In genomic region chr15:73495171-73495570, GRCh38 we compare ENCODE assay signal across 16 cellular contexts. TPM values are rescaled to one million over a fixed set of nuclear protein-coding genes. Genes with fewer than 3 reads are reported as not detected.
A peak's percentile ranks its signal among the peaks of the same experiment; 100 is the strongest.
DNase-seq lines count a peak whose midpoint lies in the region; ATAC-seq lines count a peak whose summit lies in the region.
"Had no signal": no experiment of that assay in that cellular context is flagged by ENCODE, and none has a peak within 500 bp of the region (broad histone marks: within the 10 kb centered on the region; RNA-seq: fewer than 3 reads in every experiment).

No MANE protein-coding gene starts in this region.

- no peak overlapping the region for H3K4me2 ChIP-seq in mesenchymal stem cell (ENCODE audit: low read length, poor library complexity, severe bottlenecking)

- H3K14ac ChIP-seq in mesenchymal stem cell (ENCODE audit: low read length in 2 of 2): no peak overlapping the region

- H2AK5ac ChIP-seq in mesenchymal stem cell (ENCODE audit: low read length, severe bottlenecking): no peak overlapping the region

- no peaks in the 10 kb centered on the region for H3K27me3 ChIP-seq in adipocyte (replicated peaks; ENCODE audit: control insufficient read depth, insufficient read depth, low read length)
- peaks cover 0 to 8% of the 10 kb centered on the region in 2 experiments for H3K27me3 ChIP-seq in mesenchymal stem cell (ENCODE audit: control insufficient read depth in 1 of 2, insufficient read depth in 1 of 2, low read length in 2 of 2)
- no peaks in the 10 kb centered on the region for H3K27me3 ChIP-seq in CD8-positive, alpha-beta memory T cell (ENCODE audit: insufficient read depth, low read length, poor library complexity, severe bottlenecking)
- no peaks in the 10 kb centered on the region for H3K27me3 ChIP-seq in H7 (ENCODE audit: control insufficient read depth, insufficient read depth, low read length)

- no peak overlapping the region for H2AFZ ChIP-seq in mesenchymal stem cell (ENCODE audit: low read depth, low read length)
- H2AFZ ChIP-seq: GM23248 had no signal

- POLR2A ChIA-PET in CD8-positive, alpha-beta memory T cell (lab: Charles Lee): no interaction called here

- H3K4me1 Mint-ChIP-seq in CD8-positive, alpha-beta memory T cell: no peaks in the 10 kb centered on the region
- H3K4me1 Mint-ChIP-seq: IgD-negative memory B cell had no signal

- no peak overlapping the region for H4K91ac ChIP-seq in mesenchymal stem cell (ENCODE audit: low read length)

- H3K36me3 ChIP-seq in adipocyte (ENCODE audit: control insufficient read depth, insufficient read depth, low read length, severe bottlenecking) (no peaks in the 10 kb centered on the region), mesenchymal stem cell (ENCODE audit: control insufficient read depth in 1 of 2, insufficient read depth in 2 of 2, low read depth in 1 of 2, low read length in 2 of 2) (no peaks in the 10 kb centered on the region), H7 (replicated peaks; ENCODE audit: control insufficient read depth, insufficient read depth, low read length) (no peaks in the 10 kb centered on the region)
- no peaks in the 10 kb centered on the region for H3K36me3 ChIP-seq in CD8-positive, alpha-beta memory T cell (ENCODE audit: insufficient read depth, low read length)
- H3K36me3 ChIP-seq: BE2C had no signal

- peaks cover 8 to 23% of the 10 kb centered on the region in 2 donors for H3K27me3 Mint-ChIP-seq in CD8-positive, alpha-beta memory T cell
- H3K27me3 Mint-ChIP-seq: IgD-negative memory B cell had no signal

- no peak overlapping the region for H3K4me3 Mint-ChIP-seq in CD8-positive, alpha-beta memory T cell
- H3K4me3 Mint-ChIP-seq: CD4-positive, CD25-positive, alpha-beta regulatory T cell; HFFc6; IgD-negative memory B cell had no signal

- H4K8ac ChIP-seq in mesenchymal stem cell (ENCODE audit: low read length): no peak overlapping the region

- H3K18ac ChIP-seq in mesenchymal stem cell (ENCODE audit: low read depth in 1 of 2, low read length in 2 of 2): no peak overlapping the region

- no peak for ATAC-seq in GM21529 (IDR thresholded peaks at IDR 0.05; ENCODE audit: unreplicated experiment)
- ATAC-seq: HCT116 had no signal

- no peaks in the 10 kb centered on the region for H3K9me3 Mint-ChIP-seq in CD8-positive, alpha-beta memory T cell
- H3K9me3 Mint-ChIP-seq: HFFc6, IgD-negative memory B cell had no signal

- no peak overlapping the region for H3K27ac ChIP-seq in mesenchymal stem cell (ENCODE audit: low read length, poor library complexity, severe bottlenecking)
- H3K27ac ChIP-seq in CD8-positive, alpha-beta memory T cell (ENCODE audit: low read depth, low read length): no peak overlapping the region
- H3K27ac ChIP-seq: GM23248 had no signal

- no CpG with 5 or more reads among the region's 3 CpGs for WGBS in mesenchymal stem cell

- no peak overlapping the region for H3K4ac ChIP-seq in mesenchymal stem cell (ENCODE audit: low read depth in 1 of 2, low read length in 2 of 2)

- no peaks in the 10 kb centered on the region for H3K36me3 Mint-ChIP-seq in CD8-positive, alpha-beta memory T cell
- H3K36me3 Mint-ChIP-seq: CD4-positive, CD25-positive, alpha-beta regulatory T cell; IgD-negative memory B cell had no signal

- no peaks in the 10 kb centered on the region for H3K9me3 ChIP-seq in adipocyte (ENCODE audit: control insufficient read depth, low read length)
- H3K9me3 ChIP-seq in mesenchymal stem cell (ENCODE audit: control insufficient read depth, low read length): no peaks in the 10 kb centered on the region
- H3K9me3 ChIP-seq in CD8-positive, alpha-beta memory T cell (ENCODE audit: low read length): no peaks in the 10 kb centered on the region
- H3K9me3 ChIP-seq: BE2C, Caco-2 had no signal

- H3K4me3 ChIP-seq in adipocyte (ENCODE audit: low read length): no peak overlapping the region
- H3K4me3 ChIP-seq in mesenchymal stem cell (ENCODE audit: insufficient read depth in 1 of 2, low read depth in 1 of 2, low read length in 2 of 2): no peak overlapping the region
- no peak overlapping the region for H3K4me3 ChIP-seq in CD8-positive, alpha-beta memory T cell (ENCODE audit: low read length)
- H3K4me3 ChIP-seq in H7 (ENCODE audit: insufficient read depth, low read depth, low read length): no peak overlapping the region
- H3K4me3 ChIP-seq: GM23248 had no signal

- H2BK15ac ChIP-seq in mesenchymal stem cell (ENCODE audit: low read depth, poor library complexity, severe bottlenecking): no peak overlapping the region

- H3K4me1 ChIP-seq in adipocyte (ENCODE audit: control insufficient read depth, insufficient read depth, low read length) (no peaks in the 10 kb centered on the region), mesenchymal stem cell (ENCODE audit: control insufficient read depth, insufficient read depth, low read depth, low read length) (no peaks in the 10 kb centered on the region)
- no peaks in the 10 kb centered on the region for H3K4me1 ChIP-seq in CD8-positive, alpha-beta memory T cell (ENCODE audit: insufficient read depth, low read length)
- H3K4me1 ChIP-seq: BE2C, Caco-2 had no signal

- H3K23ac ChIP-seq in mesenchymal stem cell (ENCODE audit: low read length in 2 of 2): no peak overlapping the region

- no peaks in the 10 kb centered on the region for H3K79me1 ChIP-seq in mesenchymal stem cell (replicated peaks; ENCODE audit: low read length, poor library complexity, severe bottlenecking)

- DNase-seq in HuH-7.5 (ENCODE audit: low spot score): peak; percentile 33
- peak; percentile 52 for DNase-seq in adipocyte (ENCODE audit: low read depth)
- peak; percentile 8 for DNase-seq in fibroblast of peridontal ligament (ENCODE audit: extremely low read depth)
- DNase-seq in mesenchymal stem cell: peak; percentile 63
- DNase-seq in CD8-positive, alpha-beta memory T cell: no peak
- DNase-seq in H7: no peak
- DNase-seq: BE2C; C1 segment of cervical spinal cord; Caco-2; CD4-positive, CD25-positive, alpha-beta regulatory T cell; GM23248; HFFc6 had no signal

- H3K9ac ChIP-seq in adipocyte (ENCODE audit: low read length) (no peak overlapping the region), mesenchymal stem cell (ENCODE audit: low read length) (no peak overlapping the region)
- H3K9ac ChIP-seq: GM23248 had no signal

- H2BK12ac ChIP-seq in mesenchymal stem cell (ENCODE audit: low read length in 2 of 2): no peak overlapping the region

- CTCF ChIA-PET in CD8-positive, alpha-beta memory T cell (lab: Charles Lee): no interaction called here

- H2BK120ac ChIP-seq in mesenchymal stem cell (ENCODE audit: low read depth, low read length): no peak overlapping the region

- H3K27ac Mint-ChIP-seq in CD8-positive, alpha-beta memory T cell: no peak overlapping the region
- H3K27ac Mint-ChIP-seq: CD4-positive, CD25-positive, alpha-beta regulatory T cell; HFFc6; IgD-negative memory B cell had no signal

- no peak overlapping the region for H2BK5ac ChIP-seq in mesenchymal stem cell (ENCODE audit: low read depth, low read length, poor library complexity, severe bottlenecking)

RNA-seq across cellular contexts. Expression of gene REC114, which starts 52.2 kb away (rescaled TPM):
- polyA plus RNA-seq in mesenchymal stem cell (2013, experiment 1 of 2): not detected
- polyA plus RNA-seq in mesenchymal stem cell (2013, experiment 2 of 2): not detected
- not detected for total RNA-seq in CD8-positive, alpha-beta memory T cell
- polyA plus RNA-seq in CD8-positive, alpha-beta memory T cell: not detected
- not detected in 2 replicates for total RNA-seq in H7 (2014; rRNA removed; shearing (Covaris generic))
- total RNA-seq: A172; Caco-2; CD4-positive, CD25-positive, alpha-beta regulatory T cell; GM23248; HFFc6 had no signal
- polyA plus RNA-seq: CD4-positive, CD25-positive, alpha-beta regulatory T cell; GM23248; IgD-negative memory B cell had no signal

Comparison
In these comparisons a context has a peak if more than half of its experiments do, and no peak if none do; other contexts are left out.
1. DNase-seq: peak in HuH-7.5 (single experiment), adipocyte (single experiment), fibroblast of peridontal ligament (single experiment) and mesenchymal stem cell (single experiment); none in CD8-positive, alpha-beta memory T cell (0 of 5) and H7 (single experiment).